ENCODE assay signal across 8 cellular contexts in the genomic region with DNA sequence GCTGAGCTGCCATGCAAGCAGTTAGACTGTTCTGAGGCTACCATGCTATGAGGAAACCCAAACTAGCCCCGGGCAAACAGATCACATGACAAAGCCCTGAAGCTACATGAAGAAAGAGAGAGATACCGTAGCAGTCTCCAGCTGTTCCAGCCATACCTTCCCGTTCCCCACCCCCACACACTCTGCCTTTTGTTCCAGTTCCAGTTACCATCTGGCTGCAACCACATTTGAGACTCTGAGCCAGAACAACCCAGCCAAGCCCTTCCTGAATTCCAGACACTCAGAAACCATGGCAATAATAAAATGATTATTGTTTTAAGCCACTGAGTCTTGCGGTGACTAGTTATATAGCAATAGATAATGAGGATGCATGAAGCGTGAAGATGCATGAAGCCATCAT. TPM values are rescaled to one million over a fixed set of nuclear protein-coding genes. Genes with fewer than 3 reads are reported as not detected.
A peak's percentile ranks its signal among the peaks of the same experiment; 100 is the strongest.
DNase-seq lines count a peak whose midpoint lies in the region; ATAC-seq and TF ChIP-seq lines count a peak whose summit lies in the region.

No MANE protein-coding gene starts in this region.

- H3K27ac ChIP-seq in mesenchymal stem cell (ENCODE audit: low read length, poor library complexity, severe bottlenecking) (peak overlapping the region; percentile 97), stomach (peak overlapping the region in 2 of 5 donors; percentile 55 to 60)

- peak overlapping the region; percentile 70 for H4K91ac ChIP-seq in mesenchymal stem cell (ENCODE audit: low read length)

- peak overlapping the region; percentile 14 for H3K4me2 ChIP-seq in mesenchymal stem cell (ENCODE audit: low read length, poor library complexity, severe bottlenecking)

- H3K4me1 ChIP-seq in mesenchymal stem cell (ENCODE audit: control insufficient read depth, insufficient read depth, low read depth, low read length) (peaks cover 18% of the 10 kb centered on the region), stomach (peaks cover 16 to 33% (median 29%) of the 10 kb centered on the region in 4 donors)

- H3K18ac ChIP-seq in mesenchymal stem cell (ENCODE audit: low read depth in 1 of 2, low read length in 2 of 2), result peak overlapping the region; percentile 70 to 93

- peak overlapping the region; percentile 81 for H2BK5ac ChIP-seq in mesenchymal stem cell (ENCODE audit: low read depth, low read length, poor library complexity, severe bottlenecking)

- H2BK15ac ChIP-seq in mesenchymal stem cell (ENCODE audit: low read depth, poor library complexity, severe bottlenecking), result no peak overlapping the region

- no peaks in the 10 kb centered on the region for H3K36me3 ChIP-seq in mesenchymal stem cell (ENCODE audit: control insufficient read depth in 1 of 2, insufficient read depth in 2 of 2, low read depth in 1 of 2, low read length in 2 of 2)
- H3K36me3 ChIP-seq in stomach, result no peaks in the 10 kb centered on the region

- peak overlapping the region; percentile 71 for H3K9ac ChIP-seq in mesenchymal stem cell (ENCODE audit: low read length)

- no peak for TF ChIP-seq CTCF in choroid plexus epithelial cell (conservative IDR thresholded peaks at IDR 0.05; ENCODE audit: low read depth, low read length)
- TF ChIP-seq CTCF in stomach (IDR thresholded peaks at IDR 0.05), result no peak

- no peak for TF ChIP-seq EP300 in stomach (IDR thresholded peaks at IDR 0.05)

- peak overlapping the region; percentile 29 to 75 for H2BK12ac ChIP-seq in mesenchymal stem cell (ENCODE audit: low read length in 2 of 2)

- H3K9me3 ChIP-seq in mesenchymal stem cell (ENCODE audit: control insufficient read depth, low read length), result peaks cover 6% of the 10 kb centered on the region
- H3K9me3 ChIP-seq in stomach, result no peaks in the 10 kb centered on the region

- no peak overlapping the region for H2AFZ ChIP-seq in mesenchymal stem cell (ENCODE audit: low read depth, low read length)

- WGBS in mesenchymal stem cell, result 62% methylated on average over 5 of the region's 5 CpGs
- 48 to 60% (median 57%) methylated on average over 5 of the region's 5 CpGs for WGBS in stomach, 5 donors

- intact Hi-C loops in stomach (cut with DNase I; ENCODE audit: low total_unique reads), result loop anchor here (10.0 kb wide), 2 partner anchors 98 to 208 kb away; no protein-coding TSS in a partner anchor

- H3K27me3 ChIP-seq in mesenchymal stem cell (ENCODE audit: control insufficient read depth in 1 of 2, insufficient read depth in 1 of 2, low read length in 2 of 2), result no peaks in the 10 kb centered on the region
- H3K27me3 ChIP-seq in stomach, result no peaks in the 10 kb centered on the region

- no peak overlapping the region for H3K23ac ChIP-seq in mesenchymal stem cell (ENCODE audit: low read length in 2 of 2)

- DNase-seq in AML-193 (lab: John Stamatoyannopoulos, UW), result peak; percentile 20 to 41
- DNase-seq in NCI-H2029 treated with DMSO at 0.1 percent for 48 hours (lab: John Stamatoyannopoulos, UW), result peak; percentile 82
- DNase-seq in choroid plexus epithelial cell (ENCODE audit: low read depth), result peak; percentile 93
- peak; percentile 82 for DNase-seq in mesenchymal stem cell
- no peak for DNase-seq in stomach
- DNase-seq in NOMO-1 treated with dmso at 0.1 percent for 144 hours (lab: John Stamatoyannopoulos, UW; ENCODE audit: unreplicated experiment), result no peak
- DNase-seq in DMS114 treated with DMSO at 0.1 percent for 48 hours (lab: John Stamatoyannopoulos, UW; ENCODE audit: unreplicated experiment), result no peak

- peak overlapping the region; percentile 59 for H2BK120ac ChIP-seq in mesenchymal stem cell (ENCODE audit: low read depth, low read length)

- H3K14ac ChIP-seq in mesenchymal stem cell (ENCODE audit: low read length in 2 of 2), result no peak overlapping the region

- TF ChIP-seq POLR2A in stomach (IDR thresholded peaks at IDR 0.05), result no peak

- H2AK5ac ChIP-seq in mesenchymal stem cell (ENCODE audit: low read length, severe bottlenecking), result peak overlapping the region; percentile 99

- ATAC-seq in HG02642 (IDR thresholded peaks at IDR 0.05; ENCODE audit: poor library complexity, unreplicated experiment), result no peak

- H3K79me1 ChIP-seq in mesenchymal stem cell (replicated peaks; ENCODE audit: low read length, poor library complexity, severe bottlenecking), result peaks cover 27% of the 10 kb centered on the region

- H3K4me3 ChIP-seq in choroid plexus epithelial cell (ENCODE audit: low read depth, low read length) (no peak overlapping the region), mesenchymal stem cell (ENCODE audit: insufficient read depth in 1 of 2, low read depth in 1 of 2, low read length in 2 of 2) (peak overlapping the region in 1 of 2 experiments; percentile 20), stomach (no peak overlapping the region)

- no peak overlapping the region for H3K4ac ChIP-seq in mesenchymal stem cell (ENCODE audit: low read depth in 1 of 2, low read length in 2 of 2)

- H4K8ac ChIP-seq in mesenchymal stem cell (ENCODE audit: low read length), result no peak overlapping the region

RNA-seq across cellular contexts. Expression of a gene that starts 28.3 kb away (rescaled TPM):
- polyA plus RNA-seq in mesenchymal stem cell (2013, experiment 1 of 2), result 44.5 TPM
- polyA plus RNA-seq in mesenchymal stem cell (2013, experiment 2 of 2), result 41.0 TPM
- 10 to 100 TPM in 4 of 5 donors, 1 to 10 TPM in 1; 9.9 to 82.7 (median 55.4) TPM for total RNA-seq in stomach
- polyA plus RNA-seq in stomach, result 10 to 100 TPM; 11.1 to 19.4 (median 19.4) TPM

Comparison
In these comparisons a context has a peak if more than half of its experiments do, and no peak if none do; other contexts are left out.
1. DNase-seq: peak in AML-193 (2 of 2), NCI-H2029 treated with DMSO at 0.1 percent for 48 hours (single experiment), choroid plexus epithelial cell (single experiment) and mesenchymal stem cell (single experiment); none in stomach (single experiment), NOMO-1 treated with dmso at 0.1 percent for 144 hours (single experiment) and DMS114 treated with DMSO at 0.1 percent for 48 hours (single experiment).